In genomic region chr2:26523750-26524149, GRCh38 we compare ENCODE assay signal across 17 cellular contexts. TPM values are rescaled to one million over a fixed set of nuclear protein-coding genes. Genes with fewer than 3 reads are reported as not detected.
"Had no signal": no experiment of that assay in that cellular context is flagged by ENCODE, and none has a peak within 500 bp of the region (broad histone marks: within the 10 kb centered on the region; RNA-seq: fewer than 3 reads in every experiment).

No MANE protein-coding gene starts in this region.

- DNase-seq: cerebellar nuclear complex; cortex of kidney; effector memory CD8-positive, alpha-beta T cell; hypothalamus; immature natural killer cell; naive thymus-derived CD4-positive, alpha-beta T cell; psoas muscle; right cardiac atrium; stimulated activated CD4-positive, alpha-beta T cell treated with anti-CD3 and anti-CD28 coated beads, Interleukin-15, amount 100 ng/mL, for 24 hours; stimulated activated CD4-positive, alpha-beta T cell treated with anti-CD3 and anti-CD28 coated beads, Interleukin-2, amount 100 ng/mL, for 48 hours; stimulated activated naive B cell treated with anti-CD40 and anti-IgM and Interleukin-4, amounts not matched to agents 10 μg/mL and 1 μg/mL and 100 μg/mL, for 72 hours; trophoblast cell had no signal

- H3K27ac ChIP-seq: neural progenitor cell, psoas muscle, skin epidermis had no signal

- H3K4me1 ChIP-seq: psoas muscle had no signal

- H3K27me3 ChIP-seq: neural progenitor cell had no signal

- H3K9me3 ChIP-seq: psoas muscle had no signal

- H3K36me3 ChIP-seq: neural progenitor cell had no signal

- ATAC-seq: effector memory CD8-positive, alpha-beta T cell; left lobe of liver; naive thymus-derived CD4-positive, alpha-beta T cell; psoas muscle; right cardiac atrium; stimulated activated naive B cell treated with anti-CD40 and anti-IgM and Interleukin-4, amounts not matched to agents 10 μg/mL and 1 μg/mL and 100 μg/mL, for 72 hours had no signal

- H3K4me3 ChIP-seq: lung, neural progenitor cell, psoas muscle, skin epidermis had no signal

RNA-seq across cellular contexts. Expression of gene OTOF, which starts 45.8 kb away (rescaled TPM):
- total RNA-seq: osteocyte had no signal
